1 cellular context compared by ENCODE assay signal in the genomic region with DNA sequence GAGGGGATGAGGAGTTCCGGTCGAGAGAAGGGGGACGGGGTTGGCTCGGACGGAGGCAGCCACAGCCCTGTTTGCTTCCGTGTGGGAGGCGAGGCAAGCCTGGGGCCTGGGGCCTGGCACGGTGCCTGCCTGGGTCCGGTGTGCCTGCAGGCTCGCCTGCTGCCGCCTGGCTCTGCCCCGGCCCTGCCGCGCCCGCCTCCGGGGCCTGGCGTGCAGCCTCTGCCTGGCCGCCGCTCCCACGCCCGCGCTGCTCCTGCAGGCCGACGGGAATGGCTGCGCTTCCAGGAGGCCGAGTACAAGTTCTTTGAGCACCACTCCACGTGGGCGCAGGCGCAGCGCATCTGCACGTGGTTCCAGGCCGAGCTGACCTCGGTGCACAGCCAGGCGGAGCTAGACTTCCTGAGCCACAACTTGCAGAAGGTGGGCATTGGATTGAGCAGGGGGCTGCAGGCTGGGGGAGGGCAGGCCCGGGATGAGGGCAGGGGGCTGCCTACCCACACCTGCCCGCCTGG.
A peak's percentile ranks its signal among the peaks of the same experiment; 100 is the strongest.
TF ChIP-seq lines count a peak whose summit lies in the region.

No MANE protein-coding gene starts in this region.

TF ChIP-seq in K562, 482 proteins besides CTCF, POLR2A, EP300 and RAD21 (continued from another document):
- TF ChIP-seq, protein P1, sequence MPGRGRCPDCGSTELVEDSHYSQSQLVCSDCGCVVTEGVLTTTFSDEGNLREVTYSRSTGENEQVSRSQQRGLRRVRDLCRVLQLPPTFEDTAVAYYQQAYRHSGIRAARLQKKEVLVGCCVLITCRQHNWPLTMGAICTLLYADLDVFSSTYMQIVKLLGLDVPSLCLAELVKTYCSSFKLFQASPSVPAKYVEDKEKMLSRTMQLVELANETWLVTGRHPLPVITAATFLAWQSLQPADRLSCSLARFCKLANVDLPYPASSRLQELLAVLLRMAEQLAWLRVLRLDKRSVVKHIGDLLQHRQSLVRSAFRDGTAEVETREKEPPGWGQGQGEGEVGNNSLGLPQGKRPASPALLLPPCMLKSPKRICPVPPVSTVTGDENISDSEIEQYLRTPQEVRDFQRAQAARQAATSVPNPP (IDR thresholded peaks at IDR 0.05; ENCODE audit: borderline replicate concordance, insufficient read depth, insufficient read length) = no peak
- TF ChIP-seq CCAR2 (IDR thresholded peaks at IDR 0.05; ENCODE audit: low read depth, low read length) (no peak), FOXJ3 (CRISPR knock-in tag; IDR thresholded peaks at IDR 0.05) (no peak), ZNF311 (CRISPR knock-in tag; IDR thresholded peaks at IDR 0.05) (no peak)
- TF ChIP-seq, protein P2, sequence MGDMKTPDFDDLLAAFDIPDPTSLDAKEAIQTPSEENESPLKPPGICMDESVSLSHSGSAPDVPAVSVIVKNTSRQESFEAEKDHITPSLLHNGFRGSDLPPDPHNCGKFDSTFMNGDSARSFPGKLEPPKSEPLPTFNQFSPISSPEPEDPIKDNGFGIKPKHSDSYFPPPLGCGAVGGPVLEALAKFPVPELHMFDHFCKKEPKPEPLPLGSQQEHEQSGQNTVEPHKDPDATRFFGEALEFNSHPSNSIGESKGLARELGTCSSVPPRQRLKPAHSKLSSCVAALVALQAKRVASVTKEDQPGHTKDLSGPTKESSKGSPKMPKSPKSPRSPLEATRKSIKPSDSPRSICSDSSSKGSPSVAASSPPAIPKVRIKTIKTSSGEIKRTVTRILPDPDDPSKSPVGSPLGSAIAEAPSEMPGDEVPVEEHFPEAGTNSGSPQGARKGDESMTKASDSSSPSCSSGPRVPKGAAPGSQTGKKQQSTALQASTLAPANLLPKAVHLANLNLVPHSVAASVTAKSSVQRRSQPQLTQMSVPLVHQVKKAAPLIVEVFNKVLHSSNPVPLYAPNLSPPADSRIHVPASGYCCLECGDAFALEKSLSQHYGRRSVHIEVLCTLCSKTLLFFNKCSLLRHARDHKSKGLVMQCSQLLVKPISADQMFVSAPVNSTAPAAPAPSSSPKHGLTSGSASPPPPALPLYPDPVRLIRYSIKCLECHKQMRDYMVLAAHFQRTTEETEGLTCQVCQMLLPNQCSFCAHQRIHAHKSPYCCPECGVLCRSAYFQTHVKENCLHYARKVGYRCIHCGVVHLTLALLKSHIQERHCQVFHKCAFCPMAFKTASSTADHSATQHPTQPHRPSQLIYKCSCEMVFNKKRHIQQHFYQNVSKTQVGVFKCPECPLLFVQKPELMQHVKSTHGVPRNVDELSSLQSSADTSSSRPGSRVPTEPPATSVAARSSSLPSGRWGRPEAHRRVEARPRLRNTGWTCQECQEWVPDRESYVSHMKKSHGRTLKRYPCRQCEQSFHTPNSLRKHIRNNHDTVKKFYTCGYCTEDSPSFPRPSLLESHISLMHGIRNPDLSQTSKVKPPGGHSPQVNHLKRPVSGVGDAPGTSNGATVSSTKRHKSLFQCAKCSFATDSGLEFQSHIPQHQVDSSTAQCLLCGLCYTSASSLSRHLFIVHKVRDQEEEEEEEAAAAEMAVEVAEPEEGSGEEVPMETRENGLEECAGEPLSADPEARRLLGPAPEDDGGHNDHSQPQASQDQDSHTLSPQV (IDR thresholded peaks at IDR 0.05) = peak; percentile 8; the same call in 1 of the 2 replicates
- TF ChIP-seq, protein P3, sequence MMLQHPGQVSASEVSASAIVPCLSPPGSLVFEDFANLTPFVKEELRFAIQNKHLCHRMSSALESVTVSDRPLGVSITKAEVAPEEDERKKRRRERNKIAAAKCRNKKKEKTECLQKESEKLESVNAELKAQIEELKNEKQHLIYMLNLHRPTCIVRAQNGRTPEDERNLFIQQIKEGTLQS (IDR thresholded peaks at IDR 0.05) = no peak
- TF ChIP-seq, protein P3 (CRISPR knock-in tag; conservative IDR thresholded peaks at IDR 0.05) = no peak
- TF ChIP-seq, protein P4, sequence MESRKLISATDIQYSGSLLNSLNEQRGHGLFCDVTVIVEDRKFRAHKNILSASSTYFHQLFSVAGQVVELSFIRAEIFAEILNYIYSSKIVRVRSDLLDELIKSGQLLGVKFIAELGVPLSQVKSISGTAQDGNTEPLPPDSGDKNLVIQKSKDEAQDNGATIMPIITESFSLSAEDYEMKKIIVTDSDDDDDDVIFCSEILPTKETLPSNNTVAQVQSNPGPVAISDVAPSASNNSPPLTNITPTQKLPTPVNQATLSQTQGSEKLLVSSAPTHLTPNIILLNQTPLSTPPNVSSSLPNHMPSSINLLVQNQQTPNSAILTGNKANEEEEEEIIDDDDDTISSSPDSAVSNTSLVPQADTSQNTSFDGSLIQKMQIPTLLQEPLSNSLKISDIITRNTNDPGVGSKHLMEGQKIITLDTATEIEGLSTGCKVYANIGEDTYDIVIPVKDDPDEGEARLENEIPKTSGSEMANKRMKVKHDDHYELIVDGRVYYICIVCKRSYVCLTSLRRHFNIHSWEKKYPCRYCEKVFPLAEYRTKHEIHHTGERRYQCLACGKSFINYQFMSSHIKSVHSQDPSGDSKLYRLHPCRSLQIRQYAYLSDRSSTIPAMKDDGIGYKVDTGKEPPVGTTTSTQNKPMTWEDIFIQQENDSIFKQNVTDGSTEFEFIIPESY (CRISPR knock-in tag; IDR thresholded peaks at IDR 0.05) = peak; percentile 31; the same call in 1 of the 2 replicates
TF ChIP-seq in K562: peak in this region for 2.
